ENCODE assay signal across 8 cellular contexts in the genomic region with DNA sequence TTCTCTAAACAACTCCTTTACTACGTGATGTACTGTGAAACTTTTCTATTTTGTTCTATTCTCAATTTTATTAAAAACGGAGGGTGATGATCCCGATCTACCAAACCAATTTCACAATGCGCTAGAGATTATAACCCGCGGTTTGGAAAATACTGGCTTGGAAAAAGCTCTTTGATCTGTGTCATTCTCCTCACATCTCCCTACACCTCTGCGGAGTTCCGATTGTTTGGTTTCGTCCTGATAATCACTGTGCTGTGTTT. TPM values are rescaled to one million over a fixed set of nuclear protein-coding genes. Genes with fewer than 3 reads are reported as not detected.
DNase-seq lines count a peak whose midpoint lies in the region; ATAC-seq and TF ChIP-seq lines count a peak whose summit lies in the region.

No MANE protein-coding gene starts in this region.

- no peak for TF ChIP-seq CTCF in HCT116 (IDR thresholded peaks at IDR 0.05 in 2 of 3, conservative IDR thresholded peaks at IDR 0.05 in 1 of 3; ENCODE audit: borderline replicate concordance in 1 of 3, insufficient read depth in 1 of 3, low read depth in 2 of 3, low read length in 2 of 3)
- no peak for TF ChIP-seq CTCF in astrocyte of the spinal cord (IDR thresholded peaks at IDR 0.05; ENCODE audit: low read depth, low read length)
- no peak for TF ChIP-seq CTCF in natural killer cell (IDR thresholded peaks at IDR 0.05)

- TF ChIP-seq POLR2A in HCT116 (IDR thresholded peaks at IDR 0.05; ENCODE audit: borderline replicate concordance, extremely low read depth, insufficient read depth, insufficient read length): no peak

- H3K9ac ChIP-seq in HCT116 (ENCODE audit: low read length): peak overlapping the region; percentile 75

- H3K4me1 Mint-ChIP-seq in natural killer cell: peaks cover 26 to 35% of the 10 kb centered on the region in 2 donors

- H3K4me2 ChIP-seq in HCT116 (ENCODE audit: low read length): peak overlapping the region; percentile 90

- no peak overlapping the region for H3K27ac Mint-ChIP-seq in natural killer cell

- no peaks in the 10 kb centered on the region for H3K9me2 ChIP-seq in HCT116 (ENCODE audit: insufficient read depth)

- H3K9me3 ChIP-seq in HCT116 (ENCODE audit: control insufficient read depth in 1 of 2, insufficient read depth in 1 of 2, low read depth in 1 of 2, low read length in 2 of 2): no peaks in the 10 kb centered on the region

- intact Hi-C loops in HCT116 (cut with micrococcal nuclease) (no loop called here), natural killer cell (cut with micrococcal nuclease) (loop anchor here (5.0 to 10.0 kb wide), 2 partner anchors 663 to 815 kb away; a partner anchor contains a TSS)

- peaks cover 41% of the 10 kb centered on the region for H3K79me2 ChIP-seq in HCT116 (ENCODE audit: insufficient read depth, low read length)

- no peaks in the 10 kb centered on the region for H3K36me3 Mint-ChIP-seq in natural killer cell

- H3K4me3 Mint-ChIP-seq in natural killer cell: no peak overlapping the region

- H3K36me3 ChIP-seq in HCT116 (ENCODE audit: control insufficient read depth in 1 of 2, insufficient read depth in 2 of 2, low read length in 2 of 2): no peaks in the 10 kb centered on the region

- ATAC-seq in HCT116: no peak
- no peak for ATAC-seq in natural killer cell
- ATAC-seq in GM18858 (IDR thresholded peaks at IDR 0.05; ENCODE audit: unreplicated experiment): no peak
- no peak for ATAC-seq in HG02623 (IDR thresholded peaks at IDR 0.05; ENCODE audit: unreplicated experiment)

- H3K9me3 Mint-ChIP-seq in natural killer cell: no peaks in the 10 kb centered on the region

- CTCF ChIA-PET in HCT116 (lab: Charles Lee): no interaction called here

- in situ Hi-C loops in astrocyte of the spinal cord (cut with HindIII; ENCODE audit: low sequenced_read_pairs): no loop called here

- peaks cover 13 to 22% of the 10 kb centered on the region in 2 experiments for H3K4me1 ChIP-seq in HCT116 (ENCODE audit: control insufficient read depth in 1 of 2, insufficient read depth in 2 of 2, low read length in 2 of 2)

- H3K27me3 Mint-ChIP-seq in natural killer cell (ENCODE audit: low read depth in 2 of 2): peaks cover 8 to 11% of the 10 kb centered on the region in 2 donors

- RAD21 ChIA-PET in HCT116 (lab: Charles Lee; ENCODE audit: low non-redundant PET in 1 of 2, low total read pairs in 2 of 2, uncharacterized antibody in 2 of 2, unreplicated experiment in 2 of 2): no interaction called here

- peaks cover 4% of the 10 kb centered on the region; the same call in 1 of the 2 replicates for H4K20me1 ChIP-seq in HCT116 (ENCODE audit: insufficient read depth)

- H3K27ac ChIP-seq in HCT116 (ENCODE audit: low read depth, low read length): peak overlapping the region; percentile 74
- peak overlapping the region; percentile 96 for H3K27ac ChIP-seq in layer of hippocampus (ENCODE audit: low read depth, low read length)
- H3K27ac ChIP-seq in temporal lobe (ENCODE audit: low read depth, low read length): peak overlapping the region; percentile 95

- H2AFZ ChIP-seq in HCT116 (ENCODE audit: low read depth, low read length, poor library complexity, severe bottlenecking): no peak overlapping the region

- TSS peak; percentile 81 for BruUV-seq in HCT116 (replicated peaks; lab: Mats Ljungman, UMichigan)

- POLR2A ChIA-PET in HCT116 (lab: Charles Lee): interaction anchor here (0.6 to 1.2 kb wide), 6 partner anchors 8 to 631 kb away, joined by 3 to 4 read pairs (median 3); no protein-coding TSS in a partner anchor

- H3K27me3 ChIP-seq in HCT116 (ENCODE audit: insufficient read depth, low read length) (no peaks in the 10 kb centered on the region), layer of hippocampus (ENCODE audit: control insufficient read depth, insufficient read depth, low read length) (no peaks in the 10 kb centered on the region)

- no peak for DNase-seq in HCT116 (ENCODE audit: low read depth, low spot score)
- no peak for DNase-seq in astrocyte of the spinal cord (ENCODE audit: low read depth, low spot score)
- no peak for DNase-seq in natural killer cell
- no peak for DNase-seq in middle frontal gyrus (ENCODE audit: extremely low spot score, low spot score)

- no peak for TF ChIP-seq RAD21 in HCT116 (IDR thresholded peaks at IDR 0.05; ENCODE audit: low read depth)

- H3K4me3 ChIP-seq in HCT116 (replicated peaks in 1 of 2; ENCODE audit: low read depth in 1 of 2, low read length in 2 of 2) (peak overlapping the region; percentile 64 to 86), astrocyte of the spinal cord (ENCODE audit: low read depth, low read length) (peak overlapping the region; percentile 46)

TF ChIP-seq in HCT116, 20 proteins besides CTCF, POLR2A, EP300 and RAD21:
- TF ChIP-seq, protein P1, sequence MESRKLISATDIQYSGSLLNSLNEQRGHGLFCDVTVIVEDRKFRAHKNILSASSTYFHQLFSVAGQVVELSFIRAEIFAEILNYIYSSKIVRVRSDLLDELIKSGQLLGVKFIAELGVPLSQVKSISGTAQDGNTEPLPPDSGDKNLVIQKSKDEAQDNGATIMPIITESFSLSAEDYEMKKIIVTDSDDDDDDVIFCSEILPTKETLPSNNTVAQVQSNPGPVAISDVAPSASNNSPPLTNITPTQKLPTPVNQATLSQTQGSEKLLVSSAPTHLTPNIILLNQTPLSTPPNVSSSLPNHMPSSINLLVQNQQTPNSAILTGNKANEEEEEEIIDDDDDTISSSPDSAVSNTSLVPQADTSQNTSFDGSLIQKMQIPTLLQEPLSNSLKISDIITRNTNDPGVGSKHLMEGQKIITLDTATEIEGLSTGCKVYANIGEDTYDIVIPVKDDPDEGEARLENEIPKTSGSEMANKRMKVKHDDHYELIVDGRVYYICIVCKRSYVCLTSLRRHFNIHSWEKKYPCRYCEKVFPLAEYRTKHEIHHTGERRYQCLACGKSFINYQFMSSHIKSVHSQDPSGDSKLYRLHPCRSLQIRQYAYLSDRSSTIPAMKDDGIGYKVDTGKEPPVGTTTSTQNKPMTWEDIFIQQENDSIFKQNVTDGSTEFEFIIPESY (IDR thresholded peaks at IDR 0.05; ENCODE audit: extremely low read depth, insufficient replicate concordance, low read length): no peak
- TF ChIP-seq SP1 (IDR thresholded peaks at IDR 0.05; ENCODE audit: low read depth) (no peak), TCF7L2 (IDR thresholded peaks at IDR 0.05; ENCODE audit: borderline replicate concordance, extremely low read depth, insufficient read depth, insufficient read length) (no peak), ZNF274 (IDR thresholded peaks at IDR 0.05; ENCODE audit: low read depth, low read length) (no peak), SIN3A (IDR thresholded peaks at IDR 0.05; ENCODE audit: low read depth) (no peak), JUND (IDR thresholded peaks at IDR 0.05) (no peak), EZH2phosphoT487 (IDR thresholded peaks at IDR 0.05; ENCODE audit: borderline replicate concordance) (no peak), CBX3 (IDR thresholded peaks at IDR 0.05; ENCODE audit: low read depth) (no peak), EGR1 (IDR thresholded peaks at IDR 0.05; ENCODE audit: low read depth) (no peak)
- TF ChIP-seq, protein P2, sequence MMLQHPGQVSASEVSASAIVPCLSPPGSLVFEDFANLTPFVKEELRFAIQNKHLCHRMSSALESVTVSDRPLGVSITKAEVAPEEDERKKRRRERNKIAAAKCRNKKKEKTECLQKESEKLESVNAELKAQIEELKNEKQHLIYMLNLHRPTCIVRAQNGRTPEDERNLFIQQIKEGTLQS (IDR thresholded peaks at IDR 0.05): no peak

RNA-seq across cellular contexts. Expression of a gene that starts 0.6 kb away (rescaled TPM):
- total RNA-seq in HCT116 (2021; ENCODE audit: unreplicated experiment) (48.8 TPM), temporal lobe (70.1 TPM), natural killer cell (10 to 100 TPM; 22.3 to 29.5 (median 27.6) TPM)
- 12.1 and 14.4 TPM in 2 replicates for polyA plus RNA-seq in HCT116 (2012)
